In the genomic region with DNA sequence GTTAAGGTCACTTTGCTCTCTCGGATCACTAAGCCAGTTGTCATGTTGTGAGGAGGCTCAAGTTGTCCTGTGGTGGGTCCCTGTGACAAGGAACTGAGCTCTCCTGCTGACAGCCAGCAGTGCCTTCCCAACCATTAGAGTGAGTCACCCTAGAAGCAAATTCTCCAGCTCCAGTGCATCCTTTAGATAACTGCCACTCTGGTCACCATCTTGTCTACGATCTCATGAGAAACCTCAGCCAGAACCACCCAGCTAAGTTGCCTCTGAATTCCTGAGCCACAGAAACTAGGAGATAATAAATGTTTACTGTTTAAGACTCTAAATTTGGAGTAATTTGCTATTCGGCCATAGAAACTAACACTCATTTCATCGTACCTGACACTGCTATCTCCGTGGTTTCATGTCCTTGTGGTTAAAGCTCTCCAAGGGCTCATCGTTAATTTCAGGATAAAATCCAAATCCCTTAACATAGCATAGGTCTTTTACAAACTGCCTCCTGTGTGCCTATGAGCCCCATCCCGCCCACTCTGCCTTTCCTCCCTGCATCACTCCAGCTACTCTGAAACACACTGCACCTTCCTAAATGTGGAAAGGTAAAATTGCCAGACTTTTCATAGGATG, we compare ENCODE assay signal across 27 cellular contexts. TPM values are rescaled to one million over a fixed set of nuclear protein-coding genes. Genes with fewer than 3 reads are reported as not detected.
A peak's percentile ranks its signal among the peaks of the same experiment; 100 is the strongest.
DNase-seq lines count a peak whose midpoint lies in the region; ATAC-seq and TF ChIP-seq lines count a peak whose summit lies in the region.
"Had no signal": no experiment of that assay in that cellular context is flagged by ENCODE, and none has a peak within 500 bp of the region (broad histone marks: within the 10 kb centered on the region; RNA-seq: fewer than 3 reads in every experiment).

No MANE protein-coding gene starts in this region.

- H2BK5ac ChIP-seq in neuronal stem cell (ENCODE audit: low read length), result no peak overlapping the region

- H3K23ac ChIP-seq in neuronal stem cell (ENCODE audit: low read depth, low read length, poor library complexity), result no peak overlapping the region

- H4K8ac ChIP-seq in neuronal stem cell (ENCODE audit: low read depth, low read length), result no peak overlapping the region

- no peaks in the 10 kb centered on the region for H3K79me1 ChIP-seq in neuronal stem cell (ENCODE audit: low read depth, low read length)

- no peak for ATAC-seq in HG02571 (IDR thresholded peaks at IDR 0.05; ENCODE audit: unreplicated experiment)
- ATAC-seq in HG03135 (IDR thresholded peaks at IDR 0.05; ENCODE audit: unreplicated experiment), result no peak
- ATAC-seq: naive thymus-derived CD8-positive, alpha-beta T cell had no signal

- no peak overlapping the region for H3K18ac ChIP-seq in neuronal stem cell (ENCODE audit: low read length)

- H3K27ac ChIP-seq in brain microvascular endothelial cell (no peak overlapping the region), neuronal stem cell (replicated peaks; ENCODE audit: low read length) (no peak overlapping the region)
- H3K27ac ChIP-seq: heart right ventricle, SJCRH30, uterus had no signal

- no peak overlapping the region for H2BK12ac ChIP-seq in neuronal stem cell (ENCODE audit: low read length)

- no peak overlapping the region for H2AFZ ChIP-seq in neuronal stem cell (ENCODE audit: low read length)

- H2BK120ac ChIP-seq in neuronal stem cell (ENCODE audit: low read depth, low read length), result no peak overlapping the region

- no peak for TF ChIP-seq CTCF in brain microvascular endothelial cell (IDR thresholded peaks at IDR 0.05; ENCODE audit: low read depth, low read length, missing control alignments)

- H3K36me3 ChIP-seq in brain microvascular endothelial cell (replicated peaks) (no peaks in the 10 kb centered on the region), neuronal stem cell (replicated peaks in 1 of 2; ENCODE audit: control insufficient read depth in 2 of 2, insufficient read depth in 2 of 2, low read length in 2 of 2) (no peaks in the 10 kb centered on the region)
- H3K36me3 ChIP-seq: heart right ventricle, SJCRH30, uterus had no signal

- H3K27me3 ChIP-seq in brain microvascular endothelial cell (replicated peaks) (no peaks in the 10 kb centered on the region), neuronal stem cell (ENCODE audit: control insufficient read depth in 3 of 3, insufficient read depth in 3 of 3, low read depth in 1 of 3, low read length in 3 of 3) (peaks cover 0 to 6% (median 0%) of the 10 kb centered on the region in 3 experiments)
- H3K27me3 ChIP-seq: heart right ventricle, uterus had no signal

- peak overlapping the region; percentile 45 for H3K9ac ChIP-seq in neuronal stem cell (ENCODE audit: low read depth, low read length, poor library complexity)

- no peak overlapping the region for H3K4me2 ChIP-seq in neuronal stem cell (ENCODE audit: insufficient read depth, low read length, poor library complexity, severe bottlenecking)

- no peak overlapping the region for H3K4ac ChIP-seq in neuronal stem cell (ENCODE audit: low read length)

- H3K4me1 ChIP-seq in neuronal stem cell (ENCODE audit: control insufficient read depth in 2 of 2, insufficient read depth in 1 of 2, low read depth in 1 of 2, low read length in 2 of 2), result no peaks in the 10 kb centered on the region
- H3K4me1 ChIP-seq: uterus had no signal

- H3K4me3 ChIP-seq in brain microvascular endothelial cell (ENCODE audit: low read depth, low read length), result no peak overlapping the region
- no peak overlapping the region for H3K4me3 ChIP-seq in neuronal stem cell (ENCODE audit: low read length in 2 of 2)
- H3K4me3 ChIP-seq: heart right ventricle, SJCRH30, uterus had no signal

- H3K9me3 ChIP-seq in neuronal stem cell (replicated peaks in 1 of 2; ENCODE audit: control insufficient read depth in 2 of 2, insufficient read depth in 1 of 2, low read depth in 1 of 2, low read length in 2 of 2), result no peaks in the 10 kb centered on the region
- H3K9me3 ChIP-seq: heart right ventricle, SJCRH30, uterus had no signal

- no peak overlapping the region for H3K14ac ChIP-seq in neuronal stem cell (ENCODE audit: low read length)

- no peak overlapping the region for H2AK5ac ChIP-seq in neuronal stem cell (ENCODE audit: low read depth, low read length)

- H2BK15ac ChIP-seq in neuronal stem cell (ENCODE audit: low read length), result no peak overlapping the region

- WGBS in neuronal stem cell (ENCODE audit: extremely low coverage in 2 of 2, insufficient read length in 2 of 2, insufficient replicate concordance in 1 of 2), 2 donors, result no CpG with 5 or more reads among the region's 7 CpGs

- no peak overlapping the region for H4K91ac ChIP-seq in neuronal stem cell (ENCODE audit: low read depth, low read length, poor library complexity)

- in situ Hi-C loops in brain microvascular endothelial cell (cut with HindIII; ENCODE audit: low pct_ligation_motif_present, low sequenced_read_pairs), result no loop called here

- peak; percentile 20 for DNase-seq in CMK (ENCODE audit: low read depth)
- DNase-seq in OCI-M1 (lab: John Stamatoyannopoulos, UW), result peak; percentile 41
- peak; percentile 4 for DNase-seq in brain microvascular endothelial cell
- no peak for DNase-seq in neuronal stem cell (ENCODE audit: low spot score)
- DNase-seq in SHP77 treated with DMSO at 0.1 percent for 48 hours (lab: John Stamatoyannopoulos, UW), result no peak
- no peak for DNase-seq in NCI-H2081 treated with DMSO at 0.1 percent for 48 hours (lab: John Stamatoyannopoulos, UW)
- DNase-seq: activated CD4-positive, alpha-beta T cell treated with anti-CD3 and anti-CD28 coated beads, Interleukin-2, amount 50 U/mL, for 4 hours; activated CD4-positive, CD25-positive, alpha-beta regulatory T cell; activated naive CD4-positive, alpha-beta T cell; activated naive CD8-positive, alpha-beta T cell treated with anti-CD3 and anti-CD28 coated beads, Interleukin-2, amount 50 U/mL, for 24 hours; foreskin melanocyte; H7; heart right ventricle; Kasumi-1; kidney glomerular epithelial cell; MV-4-11; naive thymus-derived CD8-positive, alpha-beta T cell; NCI-H1436 treated with DMSO at 0.1 percent for 48 hours; NCI-H2107; NCI-H748 treated with DMSO at 0.1 percent for 48 hours; SJCRH30; stimulated activated naive CD4-positive, alpha-beta T cell; SW 1271; T1000; uterus had no signal

RNA-seq across cellular contexts. Expression of gene WIPF3, which starts 56.5 kb away (rescaled TPM):
- 14.8 TPM for polyA plus RNA-seq in neuronal stem cell (2013, experiment 1 of 2)
- 15.7 TPM for polyA plus RNA-seq in neuronal stem cell (2013, experiment 2 of 2)

Comparison
In these comparisons a context has a peak if more than half of its experiments do, and no peak if none do; other contexts are left out.
1. DNase-seq: peak in CMK (single experiment), OCI-M1 (single experiment) and brain microvascular endothelial cell (single experiment); none in neuronal stem cell (single experiment), SHP77 treated with DMSO at 0.1 percent for 48 hours (single experiment) and NCI-H2081 treated with DMSO at 0.1 percent for 48 hours (single experiment).